Comparison of ENCODE assay signal across 11 cellular contexts in the genomic region with DNA sequence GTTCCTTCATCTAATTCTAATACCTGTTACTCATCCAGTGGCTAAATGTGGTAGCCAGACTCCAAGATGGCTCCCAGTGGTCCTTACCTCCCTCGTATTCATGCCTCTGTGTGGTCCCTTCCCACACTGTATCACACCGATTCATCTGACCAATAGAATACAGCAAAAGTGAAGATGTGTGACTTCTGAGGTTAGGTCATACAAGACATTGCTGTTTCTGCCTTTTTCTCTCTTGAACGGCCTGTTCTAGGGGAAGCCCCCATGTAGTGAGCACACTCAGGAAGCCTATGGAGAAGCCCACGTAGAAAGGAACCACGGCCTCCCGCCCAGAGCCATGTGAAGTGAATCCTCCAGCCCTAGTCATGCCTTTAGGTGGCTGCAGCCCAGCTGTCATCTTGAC.
"Had no signal": no experiment of that assay in that cellular context is flagged by ENCODE, and none has a peak within 500 bp of the region (broad histone marks: within the 10 kb centered on the region; RNA-seq: fewer than 3 reads in every experiment).

No MANE protein-coding gene starts in this region.

- H3K27me3 Mint-ChIP-seq: naive B cell had no signal

- DNase-seq: effector memory CD4-positive, alpha-beta T cell; esophagus squamous epithelium; gastrocnemius medialis; glutamatergic neuron; left cardiac atrium; left lung; left ventricle myocardium superior; lower lobe of right lung had no signal

- H3K4me3 Mint-ChIP-seq: mesothelial cell of epicardium, naive B cell had no signal

- ATAC-seq: heart right ventricle had no signal

- H3K27ac Mint-ChIP-seq: mesothelial cell of epicardium, naive B cell had no signal
